In genomic region chr2:11123001-11123809, GRCh38 we compare ENCODE assay signal across 11 cellular contexts.
"Had no signal": no experiment of that assay in that cellular context is flagged by ENCODE, and none has a peak within 500 bp of the region (broad histone marks: within the 10 kb centered on the region; RNA-seq: fewer than 3 reads in every experiment).

No MANE protein-coding gene starts in this region.

- H3K27ac ChIP-seq: cardiac muscle cell, heart right ventricle, sigmoid colon, suprapubic skin had no signal

- H3K27ac Mint-ChIP-seq: activated naive CD4-positive, alpha-beta T cell treated with anti-CD3 and anti-CD28 coated beads, Interleukin-2, amount 10 ng/mL, durations not matched to agents 7 days and 5 days; activated T-helper 17 cell treated with anti-CD3 and anti-CD28 coated beads, Interleukin-2, amount 50 U/mL, for 72 hours; nephron had no signal

- H3K9me3 ChIP-seq: heart right ventricle, sigmoid colon, suprapubic skin had no signal

- H3K4me3 Mint-ChIP-seq: activated naive CD4-positive, alpha-beta T cell treated with anti-CD3 and anti-CD28 coated beads, Interleukin-2, amount 10 ng/mL, durations not matched to agents 7 days and 5 days; activated T-helper 17 cell treated with anti-CD3 and anti-CD28 coated beads, Interleukin-2, amount 50 U/mL, for 72 hours; nephron had no signal

- H3K4me1 ChIP-seq: sigmoid colon had no signal

- H3K27me3 ChIP-seq: sigmoid colon, suprapubic skin had no signal

- H3K36me3 Mint-ChIP-seq: activated naive CD4-positive, alpha-beta T cell treated with anti-CD3 and anti-CD28 coated beads, Interleukin-2, amount 10 ng/mL, durations not matched to agents 7 days and 5 days had no signal

- H3K9me3 Mint-ChIP-seq: activated naive CD4-positive, alpha-beta T cell treated with anti-CD3 and anti-CD28 coated beads, Interleukin-2, amount 10 ng/mL, durations not matched to agents 7 days and 5 days; activated T-helper 17 cell treated with anti-CD3 and anti-CD28 coated beads, Interleukin-2, amount 50 U/mL, for 72 hours; nephron had no signal

- H3K4me1 Mint-ChIP-seq: activated T-helper 17 cell treated with anti-CD3 and anti-CD28 coated beads, Interleukin-2, amount 50 U/mL, for 72 hours; nephron had no signal

- H3K27me3 Mint-ChIP-seq: activated T-helper 17 cell treated with anti-CD3 and anti-CD28 coated beads, Interleukin-2, amount 50 U/mL, for 72 hours had no signal

- DNase-seq: activated CD4-positive, alpha-beta T cell treated with anti-CD3 and anti-CD28 coated beads for 48 hours; activated naive CD4-positive, alpha-beta T cell treated with anti-CD3 and anti-CD28 coated beads, Interleukin-2, amount 10 ng/mL, durations not matched to agents 7 days and 5 days; heart right ventricle; sigmoid colon; stimulated activated CD4-positive, alpha-beta T cell treated with anti-CD3 and anti-CD28 coated beads, Interleukin-12 subunit alpha, Interleukin-12 subunit beta, amount 100 ng/mL, for 4 hours; stimulated activated naive CD4-positive, alpha-beta T cell; T1000 had no signal

- ATAC-seq: activated T-helper 17 cell treated with anti-CD3 and anti-CD28 coated beads, Interleukin-2, amount 50 U/mL, for 72 hours had no signal

- H3K4me3 ChIP-seq: cardiac muscle cell, heart right ventricle, sigmoid colon, suprapubic skin had no signal

- H3K36me3 ChIP-seq: cardiac muscle cell, heart right ventricle, sigmoid colon, suprapubic skin had no signal
